Comparison of ENCODE assay signal across 1 cellular context in the genomic region with DNA sequence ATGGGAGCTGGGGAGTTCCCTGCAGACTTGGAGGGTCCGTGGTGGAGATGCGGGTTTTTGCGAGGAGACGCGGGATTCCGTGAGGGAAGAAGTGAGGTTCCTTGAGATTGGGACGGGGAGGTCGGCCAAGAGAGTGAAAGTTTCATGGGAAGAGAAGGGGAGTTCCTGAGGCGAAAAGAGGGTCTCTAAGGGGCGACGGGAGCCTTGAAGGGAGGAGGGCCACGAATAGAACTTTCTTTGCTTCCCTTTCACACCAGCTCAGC.
TF ChIP-seq lines count a peak whose summit lies in the region.

No MANE protein-coding gene starts in this region.

TF ChIP-seq in H1, 55 proteins besides CTCF, POLR2A, EP300 and RAD21:
- TF ChIP-seq FOSL1 (IDR thresholded peaks at IDR 0.05; ENCODE audit: insufficient read depth, low read depth, low read length) (no peak), KDM4A (IDR thresholded peaks at IDR 0.05; ENCODE audit: low read depth, low read length, severe bottlenecking) (peak; percentile 58), EZH2 (IDR thresholded peaks at IDR 0.05; ENCODE audit: low read depth, low read length, severe bottlenecking) (peak; percentile 36), SP4 (IDR thresholded peaks at IDR 0.05; ENCODE audit: low read length) (no peak), SP1 (IDR thresholded peaks at IDR 0.05; ENCODE audit: low read depth, low read length) (no peak), RFX5 (IDR thresholded peaks at IDR 0.05; ENCODE audit: borderline replicate concordance, low read depth, low read length) (no peak), ASH2L (IDR thresholded peaks at IDR 0.05; ENCODE audit: low read length) (peak; percentile 4)
TF ChIP-seq in H1: peak in this region for 3.
